1 cellular context compared by ENCODE assay signal in genomic region chr9:111349766-111350165, GRCh38.
TF ChIP-seq lines count a peak whose summit lies in the region.

No MANE protein-coding gene starts in this region.

TF ChIP-seq in HepG2, 621 proteins besides CTCF, POLR2A, EP300 and RAD21 (continued from another document):
- no peak for TF ChIP-seq TEF (CRISPR knock-in tag; IDR thresholded peaks at IDR 0.05)
